In the genomic region with DNA sequence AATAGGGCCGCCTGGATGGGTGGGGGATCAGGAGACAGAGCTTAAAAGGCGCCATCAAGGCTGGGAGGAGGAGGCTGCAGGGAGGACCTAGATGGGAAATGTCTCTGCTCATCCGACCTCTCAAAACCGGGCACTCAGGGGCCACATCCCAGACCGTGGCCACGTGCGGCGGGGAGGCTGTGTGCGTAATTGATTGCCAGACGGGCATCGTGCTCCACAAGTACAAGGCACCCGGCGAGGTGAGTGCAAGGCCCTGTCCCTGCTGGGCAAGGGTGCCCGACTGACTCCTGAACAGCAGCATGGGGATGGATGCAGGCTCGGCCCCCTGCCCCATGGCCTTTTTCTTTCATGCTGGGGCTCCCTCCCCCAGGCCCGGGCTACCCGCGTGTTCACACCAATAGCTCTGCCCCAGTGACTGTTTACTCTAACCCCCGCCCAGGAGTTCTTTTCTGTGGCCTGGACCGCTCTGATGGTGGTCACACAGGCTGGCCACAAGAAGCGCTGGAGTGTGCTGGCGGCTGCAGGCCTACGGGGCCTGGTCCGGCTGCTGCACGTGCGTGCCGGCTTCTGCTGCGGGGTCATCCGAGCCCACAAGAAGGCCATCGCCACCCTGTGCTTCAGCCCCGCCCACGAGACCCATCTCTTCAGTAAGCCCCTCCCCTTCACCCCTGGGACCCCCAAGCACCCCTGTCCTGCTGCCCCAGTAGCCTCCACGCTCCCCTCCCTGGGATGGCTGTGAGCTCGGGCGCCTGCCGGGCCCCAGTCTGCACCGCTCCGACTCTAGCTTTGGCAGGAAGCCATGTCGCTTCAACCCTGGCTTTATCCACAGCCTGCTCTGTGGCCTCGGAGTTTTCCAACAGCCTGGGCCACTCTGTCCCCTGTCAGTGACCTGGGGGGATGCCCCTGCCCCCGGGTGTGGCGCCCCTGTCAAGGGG, we compare ENCODE assay signal across 19 cellular contexts. TPM values are rescaled to one million over a fixed set of nuclear protein-coding genes. Genes with fewer than 3 reads are reported as not detected.
DNase-seq lines count a peak whose midpoint lies in the region; ATAC-seq and TF ChIP-seq lines count a peak whose summit lies in the region.
"Had no signal": no experiment of that assay in that cellular context is flagged by ENCODE, and none has a peak within 500 bp of the region (broad histone marks: within the 10 kb centered on the region; RNA-seq: fewer than 3 reads in every experiment).

No MANE protein-coding gene starts in this region.

- no peaks in the 10 kb centered on the region for H4K20me1 ChIP-seq in MM.1S (ENCODE audit: insufficient read depth, low read length)

- peaks cover 11% of the 10 kb centered on the region for H3F3A ChIP-seq in MM.1S (ENCODE audit: insufficient read depth, low read length)

- H3K9me3 ChIP-seq in MM.1S (replicated peaks; ENCODE audit: insufficient read depth, low read length) (no peaks in the 10 kb centered on the region), right cardiac atrium (ENCODE audit: control insufficient read depth, low read length) (no peaks in the 10 kb centered on the region), spleen (no peaks in the 10 kb centered on the region)

- no peak overlapping the region for H3K9ac ChIP-seq in MM.1S (ENCODE audit: low read length)

- peaks cover 0 to 5% of the 10 kb centered on the region in 2 donors for H3K36me3 Mint-ChIP-seq in activated naive CD4-positive, alpha-beta T cell treated with anti-CD3 and anti-CD28 coated beads, Interleukin-2, amount 50 U/mL, for 72 hours
- peaks cover 1% of the 10 kb centered on the region for H3K36me3 Mint-ChIP-seq in activated naive CD4-positive, alpha-beta T cell treated with anti-CD3 and anti-CD28 coated beads, Interleukin-2, amount 10 ng/mL, durations not matched to agents 7 days and 5 days
- peaks cover 39% of the 10 kb centered on the region for H3K36me3 Mint-ChIP-seq in stimulated activated memory B cell treated with anti-CD40 and anti-IgM and Interleukin-4, amounts not matched to agents 10 μg/mL and 1 μg/mL and 100 μg/mL, for 72 hours
- H3K36me3 Mint-ChIP-seq: CD4-positive, CD25-positive, alpha-beta regulatory T cell; naive B cell had no signal

- H3K27me3 ChIP-seq in MM.1S (replicated peaks; ENCODE audit: insufficient read depth, low read length) = no peaks in the 10 kb centered on the region
- H3K27me3 ChIP-seq in right cardiac atrium (ENCODE audit: control insufficient read depth, insufficient read depth) = no peaks in the 10 kb centered on the region
- no peaks in the 10 kb centered on the region for H3K27me3 ChIP-seq in spleen (replicated peaks in 1 of 7)

- CTCF ChIA-PET in activated naive CD4-positive, alpha-beta T cell treated with anti-CD3 and anti-CD28 coated beads, Interleukin-2, amount 10 ng/mL, durations not matched to agents 7 days and 5 days (lab: Charles Lee) = interaction anchor here (0.7 to 4.0 kb wide), 2 partner anchors 56 to 64 kb away, joined by 3 to 28 read pairs; no protein-coding TSS in a partner anchor

- H3K4me1 Mint-ChIP-seq in activated naive CD4-positive, alpha-beta T cell treated with anti-CD3 and anti-CD28 coated beads, Interleukin-2, amount 10 ng/mL, durations not matched to agents 7 days and 5 days = peaks cover 21% of the 10 kb centered on the region
- H3K4me1 Mint-ChIP-seq in stimulated activated memory B cell treated with anti-CD40 and anti-IgM and Interleukin-4, amounts not matched to agents 10 μg/mL and 1 μg/mL and 100 μg/mL, for 72 hours = peaks cover 42% of the 10 kb centered on the region

- H3K9me2 ChIP-seq in MM.1S (replicated peaks; ENCODE audit: insufficient read depth, low read length) = no peaks in the 10 kb centered on the region

- no peaks in the 10 kb centered on the region for H3K9me3 Mint-ChIP-seq in activated naive CD4-positive, alpha-beta T cell treated with anti-CD3 and anti-CD28 coated beads, Interleukin-2, amount 50 U/mL, for 72 hours
- H3K9me3 Mint-ChIP-seq in activated naive CD4-positive, alpha-beta T cell treated with anti-CD3 and anti-CD28 coated beads, Interleukin-2, amount 10 ng/mL, durations not matched to agents 7 days and 5 days = no peaks in the 10 kb centered on the region
- H3K9me3 Mint-ChIP-seq in stimulated activated memory B cell treated with anti-CD40 and anti-IgM and Interleukin-4, amounts not matched to agents 10 μg/mL and 1 μg/mL and 100 μg/mL, for 72 hours = no peaks in the 10 kb centered on the region
- H3K9me3 Mint-ChIP-seq: CD4-positive, CD25-positive, alpha-beta regulatory T cell; HFFc6; naive B cell had no signal

- H3K79me2 ChIP-seq in MM.1S (ENCODE audit: low read length) = peaks cover 75% of the 10 kb centered on the region

- intact Hi-C loops in right cardiac atrium (cut with DNase I) = no loop called here
- intact Hi-C loops in spleen (cut with DNase I; ENCODE audit: low total_unique reads) = no loop called here

- H3K4me2 ChIP-seq in MM.1S (ENCODE audit: low read depth, low read length) = no peak overlapping the region

- H3K4me1 ChIP-seq in MM.1S (ENCODE audit: low read length) (peaks cover 7% of the 10 kb centered on the region; the same call in 1 of the 2 replicates), right cardiac atrium (ENCODE audit: control insufficient read depth, insufficient read depth, low read length) (peaks cover 3% of the 10 kb centered on the region), spleen (peaks cover 12 to 61% (median 25%) of the 10 kb centered on the region in 6 donors)

- H3K36me3 ChIP-seq in MM.1S (replicated peaks; ENCODE audit: insufficient read depth, low read length) = no peaks in the 10 kb centered on the region; the same call in 1 of the 2 replicates
- peaks cover 0 to 65% (median 37%) of the 10 kb centered on the region in 6 donors for H3K36me3 ChIP-seq in spleen

- 86% methylated on average over 42 of the region's 42 CpGs for WGBS in right cardiac atrium
- WGBS in spleen, 5 donors = 80 to 90% (median 86%) methylated on average over 32 to 42 of the region's 42 CpGs

- H3K27ac Mint-ChIP-seq in activated naive CD4-positive, alpha-beta T cell treated with anti-CD3 and anti-CD28 coated beads, Interleukin-2, amount 50 U/mL, for 72 hours = peak overlapping the region; percentile 22 to 68
- H3K27ac Mint-ChIP-seq in activated naive CD4-positive, alpha-beta T cell treated with anti-CD3 and anti-CD28 coated beads, Interleukin-2, amount 10 ng/mL, durations not matched to agents 7 days and 5 days = no peak overlapping the region
- H3K27ac Mint-ChIP-seq in stimulated activated memory B cell treated with anti-CD40 and anti-IgM and Interleukin-4, amounts not matched to agents 10 μg/mL and 1 μg/mL and 100 μg/mL, for 72 hours = no peak overlapping the region
- H3K27ac Mint-ChIP-seq: CD4-positive, CD25-positive, alpha-beta regulatory T cell; HFFc6; naive B cell had no signal

- TF ChIP-seq POLR2A in spleen (IDR thresholded peaks at IDR 0.05) = no peak

- no peak overlapping the region for H2AFZ ChIP-seq in MM.1S (ENCODE audit: low read length)

- TF ChIP-seq CTCF in MM.1S (IDR thresholded peaks at IDR 0.05; ENCODE audit: low read length) (no peak), spleen (IDR thresholded peaks at IDR 0.05 in 8 of 11, conservative IDR thresholded peaks at IDR 0.05 in 3 of 11) (no peak)

- no peaks in the 10 kb centered on the region for H3K27me3 Mint-ChIP-seq in activated naive CD4-positive, alpha-beta T cell treated with anti-CD3 and anti-CD28 coated beads, Interleukin-2, amount 10 ng/mL, durations not matched to agents 7 days and 5 days
- no peaks in the 10 kb centered on the region for H3K27me3 Mint-ChIP-seq in stimulated activated memory B cell treated with anti-CD40 and anti-IgM and Interleukin-4, amounts not matched to agents 10 μg/mL and 1 μg/mL and 100 μg/mL, for 72 hours
- H3K27me3 Mint-ChIP-seq: CD4-positive, CD25-positive, alpha-beta regulatory T cell; naive B cell had no signal

- H3K27ac ChIP-seq in MM.1S (ENCODE audit: low read length) (no peak overlapping the region), right cardiac atrium (ENCODE audit: low read length) (no peak overlapping the region), spleen (no peak overlapping the region)

- DNase-seq in activated naive CD4-positive, alpha-beta T cell treated with anti-CD3 and anti-CD28 coated beads, Interleukin-2, amount 50 U/mL, for 72 hours (ENCODE audit: low spot score in 2 of 2) = peak in 1 of 2 donors; percentile 53
- DNase-seq in activated naive CD4-positive, alpha-beta T cell treated with anti-CD3 and anti-CD28 coated beads, Interleukin-2, amount 10 ng/mL, durations not matched to agents 7 days and 5 days = no peak
- peak; percentile 2 for DNase-seq in MM.1S
- peak; percentile 15 to 59 (median 58) for DNase-seq in right cardiac atrium
- DNase-seq in spleen = peak; percentile 76
- DNase-seq in amniotic stem cell (lab: John Stamatoyannopoulos, UW) = no peak
- DNase-seq: activated CD4-positive, alpha-beta T cell treated with anti-CD3 and anti-CD28 coated beads for 1 hour; activated gamma-delta T cell treated with Interleukin-2 at 50 U/mL for 16 hours; CD4-positive, CD25-positive, alpha-beta regulatory T cell; HFFc6; Karpas-422; naive B cell; NCI-H1092; NCI-H2029 treated with DMSO at 0.1 percent for 48 hours; NCI-H446 treated with DMSO at 0.1 percent for 48 hours; small intestine; stimulated activated CD4-positive, alpha-beta T cell treated with anti-CD3 and anti-CD28 coated beads, Interleukin-4, amount 100 ng/mL, for 24 hours had no signal

- no peak overlapping the region for H3K4me3 ChIP-seq in MM.1S (ENCODE audit: low read length)
- no peak overlapping the region for H3K4me3 ChIP-seq in right cardiac atrium (ENCODE audit: low read length)
- no peak overlapping the region for H3K4me3 ChIP-seq in spleen

- no peak overlapping the region for H3K4me3 Mint-ChIP-seq in activated naive CD4-positive, alpha-beta T cell treated with anti-CD3 and anti-CD28 coated beads, Interleukin-2, amount 10 ng/mL, durations not matched to agents 7 days and 5 days
- no peak overlapping the region for H3K4me3 Mint-ChIP-seq in stimulated activated memory B cell treated with anti-CD40 and anti-IgM and Interleukin-4, amounts not matched to agents 10 μg/mL and 1 μg/mL and 100 μg/mL, for 72 hours
- H3K4me3 Mint-ChIP-seq: CD4-positive, CD25-positive, alpha-beta regulatory T cell; HFFc6; naive B cell had no signal

- ATAC-seq in activated naive CD4-positive, alpha-beta T cell treated with anti-CD3 and anti-CD28 coated beads, Interleukin-2, amount 50 U/mL, for 72 hours = no peak
- ATAC-seq in right cardiac atrium (no peak), GM18502 (IDR thresholded peaks at IDR 0.05; ENCODE audit: poor library complexity, unreplicated experiment) (no peak)
- ATAC-seq in stimulated activated memory B cell treated with anti-CD40 and anti-IgM and Interleukin-4, amounts not matched to agents 10 μg/mL and 1 μg/mL and 100 μg/mL, for 72 hours = no peak

RNA-seq across cellular contexts. Expression of gene LRWD1, which starts 3.9 kb away (rescaled TPM):
- total RNA-seq in activated naive CD4-positive, alpha-beta T cell treated with anti-CD3 and anti-CD28 coated beads, Interleukin-2, amount 50 U/mL, for 72 hours = 10 to 100 TPM; 11.6 to 12.5 TPM
- total RNA-seq in right cardiac atrium = 10 to 100 TPM in 3 of 4 donors, 1 to 10 TPM in 1; 9.7 to 14.2 (median 11.0) TPM
- polyA plus RNA-seq in right cardiac atrium = 8.5 TPM
- total RNA-seq in spleen = 10 to 100 TPM; 19.9 to 42.2 (median 24.1) TPM
- polyA plus RNA-seq in spleen = 10 to 100 TPM; 22.1 to 37.3 (median 33.7) TPM

RNA-seq across cellular contexts. Expression of gene ALKBH4, which starts 4.0 kb away (rescaled TPM):
- total RNA-seq in activated naive CD4-positive, alpha-beta T cell treated with anti-CD3 and anti-CD28 coated beads, Interleukin-2, amount 50 U/mL, for 72 hours = 1 to 10 TPM; 8.2 to 9.3 TPM
- total RNA-seq in right cardiac atrium = 1 to 10 TPM; 7.6 to 9.2 (median 8.3) TPM
- polyA plus RNA-seq in right cardiac atrium = 7.3 TPM
- total RNA-seq in spleen = 10 to 100 TPM in 6 of 7 donors, 1 to 10 TPM in 1; 9.6 to 15.1 (median 10.7) TPM
- 10 to 100 TPM in 1 of 3 donors, 1 to 10 TPM in 2; 9.0 to 11.1 (median 9.2) TPM for polyA plus RNA-seq in spleen

RNA-seq across cellular contexts. Expression of gene POLR2J, which starts 10.0 kb away (rescaled TPM):
- 10 to 100 TPM; 56.9 to 79.6 TPM for total RNA-seq in activated naive CD4-positive, alpha-beta T cell treated with anti-CD3 and anti-CD28 coated beads, Interleukin-2, amount 50 U/mL, for 72 hours
- total RNA-seq in right cardiac atrium = 10 to 100 TPM; 51.0 to 63.0 (median 58.8) TPM
- polyA plus RNA-seq in right cardiac atrium = 176 TPM
- total RNA-seq in spleen = 10 to 100 TPM in 6 of 7 donors, 1 to 10 TPM in 1; 8.4 to 34.5 (median 30.8) TPM
- polyA plus RNA-seq in spleen = 10 to 100 TPM; 95.6 to 98.8 (median 96.4) TPM

RNA-seq across cellular contexts. Expression of gene ORAI2, which starts 35.3 kb away (rescaled TPM):
- total RNA-seq in activated naive CD4-positive, alpha-beta T cell treated with anti-CD3 and anti-CD28 coated beads, Interleukin-2, amount 50 U/mL, for 72 hours = 10 to 100 TPM; 25.8 to 26.7 TPM
- total RNA-seq in right cardiac atrium = 1 to 10 TPM; 3.6 to 7.4 (median 4.8) TPM
- 2.9 TPM for polyA plus RNA-seq in right cardiac atrium
- 100 to 1,000 TPM in 3 of 7 donors, 10 to 100 TPM in 4; 75.3 to 146 (median 90.5) TPM for total RNA-seq in spleen
- polyA plus RNA-seq in spleen = 10 to 100 TPM; 31.5 to 74.4 (median 35.4) TPM

RNA-seq across cellular contexts. Expression of gene RASA4B, which starts 48.9 kb away (rescaled TPM):
- total RNA-seq in activated naive CD4-positive, alpha-beta T cell treated with anti-CD3 and anti-CD28 coated beads, Interleukin-2, amount 50 U/mL, for 72 hours = 10 to 100 TPM; 21.8 to 23.9 TPM
- 10 to 100 TPM in 2 of 4 donors, 1 to 10 TPM in 2; 3.8 to 12.8 (median 9.4) TPM for total RNA-seq in right cardiac atrium
- 5.8 TPM for polyA plus RNA-seq in right cardiac atrium
- 10 to 100 TPM; 16.7 to 50.5 (median 22.7) TPM for total RNA-seq in spleen
- polyA plus RNA-seq in spleen = 10 to 100 TPM; 18.5 to 42.2 (median 24.6) TPM

Comparison
In these comparisons a context has a peak if more than half of its experiments do, and no peak if none do; other contexts are left out.
1. H3K27ac Mint-ChIP-seq: peak in activated naive CD4-positive, alpha-beta T cell treated with anti-CD3 and anti-CD28 coated beads, Interleukin-2, amount 50 U/mL, for 72 hours (2 of 2); none in activated naive CD4-positive, alpha-beta T cell treated with anti-CD3 and anti-CD28 coated beads, Interleukin-2, amount 10 ng/mL, durations not matched to agents 7 days and 5 days (single experiment) and stimulated activated memory B cell treated with anti-CD40 and anti-IgM and Interleukin-4, amounts not matched to agents 10 μg/mL and 1 μg/mL and 100 μg/mL, for 72 hours (single experiment).
2. DNase-seq: peak in MM.1S (single experiment), right cardiac atrium (3 of 3) and spleen (single experiment); none in activated naive CD4-positive, alpha-beta T cell treated with anti-CD3 and anti-CD28 coated beads, Interleukin-2, amount 10 ng/mL, durations not matched to agents 7 days and 5 days (single experiment) and amniotic stem cell (single experiment).